25 cellular contexts compared by ENCODE assay signal in the genomic region with DNA sequence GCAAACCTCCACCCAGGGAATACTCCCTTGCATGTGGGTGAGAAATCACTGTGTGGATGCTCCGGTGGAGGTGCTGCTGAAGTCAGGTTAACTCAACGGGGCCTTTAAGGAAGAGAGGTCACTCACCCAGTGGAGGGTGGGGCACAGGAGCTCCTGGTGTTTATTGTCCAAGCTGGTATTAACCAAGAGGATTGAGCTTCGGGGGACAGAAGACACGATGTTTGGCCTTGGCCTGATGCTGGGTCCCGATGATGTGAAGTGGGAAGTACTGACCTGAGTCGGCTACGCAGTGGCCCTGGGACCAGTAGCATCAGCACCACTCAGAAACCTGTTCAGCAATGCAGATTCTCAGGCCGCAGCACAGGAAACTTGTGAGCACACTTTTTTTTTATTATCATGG.
"Had no signal": no experiment of that assay in that cellular context is flagged by ENCODE, and none has a peak within 500 bp of the region (broad histone marks: within the 10 kb centered on the region; RNA-seq: fewer than 3 reads in every experiment).

No MANE protein-coding gene starts in this region.

- H3K27ac ChIP-seq: coronary artery, gastrocnemius medialis, hepatocyte, pancreas, suprapubic skin, transverse colon, upper lobe of right lung, uterus had no signal

- H2AFZ ChIP-seq: hepatocyte had no signal

- H3K36me3 Mint-ChIP-seq: immature natural killer cell, memory B cell, natural killer cell had no signal

- DNase-seq: dermis blood vessel endothelial cell; effector memory CD8-positive, alpha-beta T cell; foreskin fibroblast; gastrocnemius medialis; immature natural killer cell; left ventricle myocardium superior; natural killer cell; occipital lobe; pancreas; stimulated activated CD4-positive, alpha-beta T cell treated with anti-CD3 and anti-CD28 coated beads, Interleukin-12 subunit alpha, Interleukin-12 subunit beta, amount 100 ng/mL, for 4 hours; stimulated activated CD4-positive, alpha-beta T cell treated with anti-CD3 and anti-CD28 coated beads, Interleukin-1b, Interleukin-23, amount 100 ng/mL, for 48 hours; stimulated activated CD4-positive, alpha-beta T cell treated with anti-CD3 and anti-CD28 coated beads, Interleukin-4, amount 100 ng/mL, for 1 hour; stimulated activated CD8-positive, alpha-beta memory T cell treated with anti-CD3 and anti-CD28 coated beads, Interleukin-4, amount 100 ng/mL, for 48 hours; stimulated activated naive CD4-positive, alpha-beta T cell; stimulated activated naive CD8-positive, alpha-beta T cell treated with anti-CD3 and anti-CD28 coated beads, Interleukin-15, amount 100 ng/mL, for 72 hours; transverse colon; upper lobe of right lung; uterus had no signal

- H3K4me1 ChIP-seq: gastrocnemius medialis, pancreas, uterus had no signal

- H3K79me2 ChIP-seq: hepatocyte had no signal

- ATAC-seq: effector memory CD8-positive, alpha-beta T cell; gastrocnemius medialis; left ventricle myocardium superior; natural killer cell; pancreas; sciatic nerve; stimulated activated naive CD8-positive, alpha-beta T cell treated with anti-CD3 and anti-CD28 coated beads, Interleukin-15, amount 100 ng/mL, for 72 hours; upper lobe of right lung had no signal

- H3K27me3 ChIP-seq: gastrocnemius medialis, hepatocyte, pancreas, suprapubic skin, transverse colon, upper lobe of right lung, uterus had no signal

- H3K36me3 ChIP-seq: gastrocnemius medialis, pancreas, suprapubic skin, transverse colon, upper lobe of right lung, uterus had no signal

- H3K4me2 ChIP-seq: hepatocyte, smooth muscle cell had no signal

- H3K27ac Mint-ChIP-seq: effector memory CD8-positive, alpha-beta T cell; immature natural killer cell; memory B cell; natural killer cell; stimulated activated naive CD8-positive, alpha-beta T cell treated with anti-CD3 and anti-CD28 coated beads, Interleukin-15, amount 100 ng/mL, for 72 hours had no signal

- H3K4me3 ChIP-seq: coronary artery, gastrocnemius medialis, hepatocyte, lung, pancreas, smooth muscle cell, suprapubic skin, transverse colon, upper lobe of right lung, uterus had no signal

- H3K4me3 Mint-ChIP-seq: effector memory CD8-positive, alpha-beta T cell; immature natural killer cell; memory B cell; natural killer cell; stimulated activated naive CD8-positive, alpha-beta T cell treated with anti-CD3 and anti-CD28 coated beads, Interleukin-15, amount 100 ng/mL, for 72 hours had no signal

- H3K9me3 ChIP-seq: gastrocnemius medialis, pancreas, suprapubic skin, transverse colon, upper lobe of right lung, uterus had no signal

- H3K9me3 Mint-ChIP-seq: effector memory CD8-positive, alpha-beta T cell; immature natural killer cell; natural killer cell; stimulated activated naive CD8-positive, alpha-beta T cell treated with anti-CD3 and anti-CD28 coated beads, Interleukin-15, amount 100 ng/mL, for 72 hours had no signal
